In the genomic region with DNA sequence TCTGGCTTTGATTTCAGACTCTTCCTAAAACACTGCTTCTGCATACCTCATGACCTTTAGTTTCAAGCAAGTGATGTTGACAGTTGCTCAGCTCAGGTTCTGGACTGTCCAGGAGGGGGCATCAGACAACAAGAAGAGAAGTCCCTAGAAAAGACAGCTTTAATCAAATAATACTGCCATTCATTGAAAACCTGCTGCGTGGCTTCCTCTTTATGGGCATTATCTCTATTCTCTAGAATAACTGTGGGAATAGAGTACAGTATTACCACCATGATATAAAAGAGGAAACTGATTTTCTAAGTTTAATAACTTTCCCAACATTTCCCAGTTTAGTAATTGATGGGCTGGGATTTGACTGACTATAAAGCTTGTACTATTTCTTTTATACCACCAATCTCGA, we compare ENCODE assay signal across 1 cellular context.
A peak's percentile ranks its signal among the peaks of the same experiment; 100 is the strongest.
TF ChIP-seq lines count a peak whose summit lies in the region.

No MANE protein-coding gene starts in this region.

TF ChIP-seq in HEK293, 187 proteins besides CTCF, POLR2A, EP300 and RAD21 (continued from another document):
- TF ChIP-seq, protein P1, sequence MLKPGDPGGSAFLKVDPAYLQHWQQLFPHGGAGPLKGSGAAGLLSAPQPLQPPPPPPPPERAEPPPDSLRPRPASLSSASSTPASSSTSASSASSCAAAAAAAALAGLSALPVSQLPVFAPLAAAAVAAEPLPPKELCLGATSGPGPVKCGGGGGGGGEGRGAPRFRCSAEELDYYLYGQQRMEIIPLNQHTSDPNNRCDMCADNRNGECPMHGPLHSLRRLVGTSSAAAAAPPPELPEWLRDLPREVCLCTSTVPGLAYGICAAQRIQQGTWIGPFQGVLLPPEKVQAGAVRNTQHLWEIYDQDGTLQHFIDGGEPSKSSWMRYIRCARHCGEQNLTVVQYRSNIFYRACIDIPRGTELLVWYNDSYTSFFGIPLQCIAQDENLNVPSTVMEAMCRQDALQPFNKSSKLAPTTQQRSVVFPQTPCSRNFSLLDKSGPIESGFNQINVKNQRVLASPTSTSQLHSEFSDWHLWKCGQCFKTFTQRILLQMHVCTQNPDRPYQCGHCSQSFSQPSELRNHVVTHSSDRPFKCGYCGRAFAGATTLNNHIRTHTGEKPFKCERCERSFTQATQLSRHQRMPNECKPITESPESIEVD (tag by site-specific recombination; IDR thresholded peaks at IDR 0.05) = 0 out of 2 replicates have a peak, but pooled peaks have one; percentile 18
- TF ChIP-seq ZNF121 (tag by site-specific recombination; IDR thresholded peaks at IDR 0.05) (no peak), YY1 (tag by site-specific recombination; IDR thresholded peaks at IDR 0.05) (no peak), ZNF785 (tag by site-specific recombination; IDR thresholded peaks at IDR 0.05) (no peak), HOXC10 (CRISPR knock-in tag; IDR thresholded peaks at IDR 0.05) (no peak), ZNF707 (tag by site-specific recombination; IDR thresholded peaks at IDR 0.05) (no peak), ZNF423 (tag by site-specific recombination; IDR thresholded peaks at IDR 0.05) (no peak), ZNF664 (tag by site-specific recombination; IDR thresholded peaks at IDR 0.05) (0 out of 2 replicates have a peak, but pooled peaks have one; percentile 12), ZNF274 (IDR thresholded peaks at IDR 0.05; ENCODE audit: low read length) (no peak), ZNF274 (tag by site-specific recombination; IDR thresholded peaks at IDR 0.05; ENCODE audit: borderline replicate concordance) (no peak), SP2 (tag by site-specific recombination; IDR thresholded peaks at IDR 0.05) (no peak), ZFP37 (tag by site-specific recombination; IDR thresholded peaks at IDR 0.05) (no peak), ZNF335 (tag by site-specific recombination; conservative IDR thresholded peaks at IDR 0.05) (no peak), ZBTB1 (tag by site-specific recombination; IDR thresholded peaks at IDR 0.05) (no peak), ZNF214 (tag by site-specific recombination; IDR thresholded peaks at IDR 0.05; ENCODE audit: borderline replicate concordance) (no peak), ZNF654 (tag by site-specific recombination; IDR thresholded peaks at IDR 0.05; ENCODE audit: low read depth) (peak; percentile 87)
- TF ChIP-seq, protein P2, sequence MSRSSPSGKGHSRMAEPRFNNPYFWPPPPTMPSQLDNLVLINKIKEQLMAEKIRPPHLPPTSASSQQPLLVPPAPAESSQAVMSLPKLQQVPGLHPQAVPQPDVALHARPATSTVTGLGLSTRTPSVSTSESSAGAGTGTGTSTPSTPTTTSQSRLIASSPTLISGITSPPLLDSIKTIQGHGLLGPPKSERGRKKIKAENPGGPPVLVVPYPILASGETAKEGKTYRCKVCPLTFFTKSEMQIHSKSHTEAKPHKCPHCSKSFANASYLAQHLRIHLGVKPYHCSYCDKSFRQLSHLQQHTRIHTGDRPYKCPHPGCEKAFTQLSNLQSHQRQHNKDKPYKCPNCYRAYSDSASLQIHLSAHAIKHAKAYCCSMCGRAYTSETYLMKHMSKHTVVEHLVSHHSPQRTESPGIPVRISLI (tag by site-specific recombination; IDR thresholded peaks at IDR 0.05) = no peak
- TF ChIP-seq, protein P3, sequence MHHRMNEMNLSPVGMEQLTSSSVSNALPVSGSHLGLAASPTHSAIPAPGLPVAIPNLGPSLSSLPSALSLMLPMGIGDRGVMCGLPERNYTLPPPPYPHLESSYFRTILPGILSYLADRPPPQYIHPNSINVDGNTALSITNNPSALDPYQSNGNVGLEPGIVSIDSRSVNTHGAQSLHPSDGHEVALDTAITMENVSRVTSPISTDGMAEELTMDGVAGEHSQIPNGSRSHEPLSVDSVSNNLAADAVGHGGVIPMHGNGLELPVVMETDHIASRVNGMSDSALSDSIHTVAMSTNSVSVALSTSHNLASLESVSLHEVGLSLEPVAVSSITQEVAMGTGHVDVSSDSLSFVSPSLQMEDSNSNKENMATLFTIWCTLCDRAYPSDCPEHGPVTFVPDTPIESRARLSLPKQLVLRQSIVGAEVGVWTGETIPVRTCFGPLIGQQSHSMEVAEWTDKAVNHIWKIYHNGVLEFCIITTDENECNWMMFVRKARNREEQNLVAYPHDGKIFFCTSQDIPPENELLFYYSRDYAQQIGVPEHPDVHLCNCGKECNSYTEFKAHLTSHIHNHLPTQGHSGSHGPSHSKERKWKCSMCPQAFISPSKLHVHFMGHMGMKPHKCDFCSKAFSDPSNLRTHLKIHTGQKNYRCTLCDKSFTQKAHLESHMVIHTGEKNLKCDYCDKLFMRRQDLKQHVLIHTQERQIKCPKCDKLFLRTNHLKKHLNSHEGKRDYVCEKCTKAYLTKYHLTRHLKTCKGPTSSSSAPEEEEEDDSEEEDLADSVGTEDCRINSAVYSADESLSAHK (tag by site-specific recombination; IDR thresholded peaks at IDR 0.05) = no peak
- TF ChIP-seq, protein P4, sequence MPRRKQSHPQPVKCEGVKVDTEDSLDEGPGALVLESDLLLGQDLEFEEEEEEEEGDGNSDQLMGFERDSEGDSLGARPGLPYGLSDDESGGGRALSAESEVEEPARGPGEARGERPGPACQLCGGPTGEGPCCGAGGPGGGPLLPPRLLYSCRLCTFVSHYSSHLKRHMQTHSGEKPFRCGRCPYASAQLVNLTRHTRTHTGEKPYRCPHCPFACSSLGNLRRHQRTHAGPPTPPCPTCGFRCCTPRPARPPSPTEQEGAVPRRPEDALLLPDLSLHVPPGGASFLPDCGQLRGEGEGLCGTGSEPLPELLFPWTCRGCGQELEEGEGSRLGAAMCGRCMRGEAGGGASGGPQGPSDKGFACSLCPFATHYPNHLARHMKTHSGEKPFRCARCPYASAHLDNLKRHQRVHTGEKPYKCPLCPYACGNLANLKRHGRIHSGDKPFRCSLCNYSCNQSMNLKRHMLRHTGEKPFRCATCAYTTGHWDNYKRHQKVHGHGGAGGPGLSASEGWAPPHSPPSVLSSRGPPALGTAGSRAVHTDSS (tag by site-specific recombination; IDR thresholded peaks at IDR 0.05) = no peak
- TF ChIP-seq, protein P5, sequence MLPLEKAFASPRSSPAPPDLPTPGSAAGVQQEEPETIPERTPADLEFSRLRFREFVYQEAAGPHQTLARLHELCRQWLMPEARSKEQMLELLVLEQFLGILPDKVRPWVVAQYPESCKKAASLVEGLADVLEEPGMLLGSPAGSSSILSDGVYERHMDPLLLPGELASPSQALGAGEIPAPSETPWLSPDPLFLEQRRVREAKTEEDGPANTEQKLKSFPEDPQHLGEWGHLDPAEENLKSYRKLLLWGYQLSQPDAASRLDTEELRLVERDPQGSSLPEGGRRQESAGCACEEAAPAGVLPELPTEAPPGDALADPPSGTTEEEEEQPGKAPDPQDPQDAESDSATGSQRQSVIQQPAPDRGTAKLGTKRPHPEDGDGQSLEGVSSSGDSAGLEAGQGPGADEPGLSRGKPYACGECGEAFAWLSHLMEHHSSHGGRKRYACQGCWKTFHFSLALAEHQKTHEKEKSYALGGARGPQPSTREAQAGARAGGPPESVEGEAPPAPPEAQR (tag by site-specific recombination; IDR thresholded peaks at IDR 0.05) = no peak
- TF ChIP-seq, protein P6, sequence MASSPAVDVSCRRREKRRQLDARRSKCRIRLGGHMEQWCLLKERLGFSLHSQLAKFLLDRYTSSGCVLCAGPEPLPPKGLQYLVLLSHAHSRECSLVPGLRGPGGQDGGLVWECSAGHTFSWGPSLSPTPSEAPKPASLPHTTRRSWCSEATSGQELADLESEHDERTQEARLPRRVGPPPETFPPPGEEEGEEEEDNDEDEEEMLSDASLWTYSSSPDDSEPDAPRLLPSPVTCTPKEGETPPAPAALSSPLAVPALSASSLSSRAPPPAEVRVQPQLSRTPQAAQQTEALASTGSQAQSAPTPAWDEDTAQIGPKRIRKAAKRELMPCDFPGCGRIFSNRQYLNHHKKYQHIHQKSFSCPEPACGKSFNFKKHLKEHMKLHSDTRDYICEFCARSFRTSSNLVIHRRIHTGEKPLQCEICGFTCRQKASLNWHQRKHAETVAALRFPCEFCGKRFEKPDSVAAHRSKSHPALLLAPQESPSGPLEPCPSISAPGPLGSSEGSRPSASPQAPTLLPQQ (tag by site-specific recombination; IDR thresholded peaks at IDR 0.05) = no peak
